ENCODE assay signal across 21 cellular contexts in the genomic region with DNA sequence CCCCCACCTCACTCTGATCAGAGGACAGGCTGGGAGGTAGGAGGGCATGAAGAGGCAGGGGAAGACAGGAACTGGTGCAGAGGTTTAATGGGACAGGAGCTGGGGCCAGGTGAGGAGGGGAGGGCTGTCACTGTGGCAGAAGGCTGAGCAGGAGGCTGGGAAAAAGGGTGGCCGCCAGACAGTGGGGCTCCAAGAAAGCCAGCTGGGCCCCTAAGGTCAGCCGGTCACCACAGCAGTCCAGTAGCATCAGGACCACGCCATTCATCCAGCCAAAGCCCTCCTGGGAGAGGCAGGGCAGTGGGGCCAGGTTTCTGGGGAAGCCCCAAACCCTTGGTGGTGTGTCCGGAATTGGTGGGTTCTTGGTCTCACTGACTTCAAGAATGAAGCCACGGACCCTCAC. TPM values are rescaled to one million over a fixed set of nuclear protein-coding genes. Genes with fewer than 3 reads are reported as not detected.
DNase-seq lines count a peak whose midpoint lies in the region; ATAC-seq, FAIRE-seq and TF ChIP-seq lines count a peak whose summit lies in the region.
"Had no signal": no experiment of that assay in that cellular context is flagged by ENCODE, and none has a peak within 500 bp of the region (broad histone marks: within the 10 kb centered on the region; RNA-seq: fewer than 3 reads in every experiment).

No MANE protein-coding gene starts in this region.

- no peak overlapping the region for H3K4me3 Mint-ChIP-seq in activated naive CD4-positive, alpha-beta T cell treated with anti-CD3 and anti-CD28 coated beads, Interleukin-2, amount 50 U/mL, for 24 hours
- H3K4me3 Mint-ChIP-seq in T-helper 17 cell, result no peak overlapping the region

- H3K36me3 ChIP-seq in upper lobe of right lung, result no peaks in the 10 kb centered on the region
- H3K36me3 ChIP-seq: BE2C had no signal

- no peaks in the 10 kb centered on the region for H3K9me3 ChIP-seq in T-helper 17 cell (ENCODE audit: control insufficient read depth, low read length, poor library complexity, severe bottlenecking)
- H3K9me3 ChIP-seq in upper lobe of right lung, result no peaks in the 10 kb centered on the region
- H3K9me3 ChIP-seq: BE2C had no signal

- H3K27me3 ChIP-seq in layer of hippocampus (ENCODE audit: control insufficient read depth, insufficient read depth, low read length) (no peaks in the 10 kb centered on the region), upper lobe of right lung (no peaks in the 10 kb centered on the region)
- H3K27me3 ChIP-seq: BE2C had no signal

- H3K27ac ChIP-seq in layer of hippocampus (ENCODE audit: low read depth, low read length) (peak overlapping the region; percentile 46), upper lobe of right lung (no peak overlapping the region)
- H3K27ac ChIP-seq: KMS-11 had no signal

- DNase-seq in activated naive CD4-positive, alpha-beta T cell treated with Interleukin-2 at 50 U/mL for 16 hours, result no peak
- DNase-seq in T-helper 17 cell (no peak), upper lobe of right lung (peak; percentile 49), GM12892 (ENCODE audit: insufficient read length) (no peak)
- no peak for DNase-seq in stimulated activated CD8-positive, alpha-beta memory T cell treated with anti-CD3 and anti-CD28 coated beads, Interleukin-4, amount 100 ng/mL, for 48 hours
- DNase-seq: BE2C, H7, NCI-H1417 treated with DMSO at 0.1 percent for 48 hours, NCI-H2029, NCI-H748 treated with DMSO at 0.1 percent for 48 hours, Right ventricle myocardium superior had no signal

- H3K4me3 ChIP-seq in upper lobe of right lung, result no peak overlapping the region

- no peak for TF ChIP-seq CTCF in upper lobe of right lung (IDR thresholded peaks at IDR 0.05)

- H3K27ac Mint-ChIP-seq in activated naive CD4-positive, alpha-beta T cell treated with anti-CD3 and anti-CD28 coated beads, Interleukin-2, amount 50 U/mL, for 24 hours, result peak overlapping the region; percentile 68
- peak overlapping the region; percentile 81 for H3K27ac Mint-ChIP-seq in T-helper 17 cell

- intact Hi-C loops in upper lobe of right lung (cut with DNase I), result loop anchor here (5.0 kb wide), 1 partner anchor 269 kb away; the partner anchor contains the start of gene UPK2

- ATAC-seq in T-helper 17 cell, result no peak
- no peak for ATAC-seq in upper lobe of right lung
- no peak for ATAC-seq in HG02973 (IDR thresholded peaks at IDR 0.05; ENCODE audit: unreplicated experiment)

- H3K36me3 Mint-ChIP-seq in activated naive CD4-positive, alpha-beta T cell treated with anti-CD3 and anti-CD28 coated beads, Interleukin-2, amount 50 U/mL, for 24 hours, result no peaks in the 10 kb centered on the region
- H3K36me3 Mint-ChIP-seq in T-helper 17 cell (ENCODE audit: low read depth), result peaks cover 4% of the 10 kb centered on the region
- H3K36me3 Mint-ChIP-seq: CD8-positive, alpha-beta memory T cell had no signal

- H3K4me1 ChIP-seq in upper lobe of right lung, result peaks cover 11% of the 10 kb centered on the region
- H3K4me1 ChIP-seq: BE2C had no signal

- no peaks in the 10 kb centered on the region for H3K27me3 Mint-ChIP-seq in activated naive CD4-positive, alpha-beta T cell treated with anti-CD3 and anti-CD28 coated beads, Interleukin-2, amount 50 U/mL, for 24 hours
- peaks cover 9% of the 10 kb centered on the region for H3K27me3 Mint-ChIP-seq in T-helper 17 cell

- H3K4me1 Mint-ChIP-seq in activated naive CD4-positive, alpha-beta T cell treated with anti-CD3 and anti-CD28 coated beads, Interleukin-2, amount 50 U/mL, for 24 hours, result peaks cover 28% of the 10 kb centered on the region
- peaks cover 28% of the 10 kb centered on the region for H3K4me1 Mint-ChIP-seq in T-helper 17 cell

- no peak for TF ChIP-seq POLR2A in GM12892 (IDR thresholded peaks at IDR 0.05; ENCODE audit: low read depth, low read length)

- FAIRE-seq in GM12892 (lab: Jason Lieb, UNC), result no peak
- FAIRE-seq: D721Med, RCC 7860 had no signal

- no peaks in the 10 kb centered on the region for H3K9me3 Mint-ChIP-seq in activated naive CD4-positive, alpha-beta T cell treated with anti-CD3 and anti-CD28 coated beads, Interleukin-2, amount 50 U/mL, for 24 hours
- H3K9me3 Mint-ChIP-seq: CD8-positive, alpha-beta memory T cell had no signal

RNA-seq across cellular contexts. Expression of gene TREH, which starts 8.5 kb away (rescaled TPM):
- not detected for total RNA-seq in T-helper 17 cell
- 0.46 TPM for total RNA-seq in upper lobe of right lung
- polyA plus RNA-seq in GM12892 (2012; ENCODE audit: missing spikeins), result not detected
- total RNA-seq: A172; CD8-positive, alpha-beta memory T cell; H7; M059J; OCI-LY7; Right ventricle myocardium superior had no signal
- polyA plus RNA-seq: CD8-positive, alpha-beta memory T cell had no signal
